In genomic region chr17:37547986-37548385, GRCh38 we compare ENCODE assay signal across 11 cellular contexts.
"Had no signal": no experiment of that assay in that cellular context is flagged by ENCODE, and none has a peak within 500 bp of the region (broad histone marks: within the 10 kb centered on the region; RNA-seq: fewer than 3 reads in every experiment).

No MANE protein-coding gene starts in this region.

- H3K27me3 Mint-ChIP-seq: activated CD4-positive, alpha-beta T cell treated with anti-CD3 and anti-CD28 coated beads, Interleukin-2, amount 10 ng/mL, durations not matched to agents 24 days and 14 days had no signal

- H3K9me3 ChIP-seq: esophagus squamous epithelium, stomach, thoracic aorta had no signal

- H3K4me3 ChIP-seq: esophagus squamous epithelium, stomach, thoracic aorta had no signal

- H3K27ac ChIP-seq: esophagus squamous epithelium, stomach, thoracic aorta had no signal

- H3K9me3 Mint-ChIP-seq: activated CD4-positive, alpha-beta T cell treated with anti-CD3 and anti-CD28 coated beads, Interleukin-2, amount 10 ng/mL, durations not matched to agents 24 days and 14 days; activated T-helper 1 cell treated with anti-CD3 and anti-CD28 coated beads, Interleukin-12 subunit alpha, Interleukin-12 subunit beta, Interleukin-2, Interleukin-4 antibody, amounts not matched to agents 30 ng/mL and 10 ng/mL and 1 ng/mL, durations not matched to agents 14 hours and 24 hours and 36 hours had no signal

- H3K27me3 ChIP-seq: esophagus squamous epithelium, stomach had no signal

- DNase-seq: activated CD4-positive, alpha-beta T cell treated with anti-CD3 and anti-CD28 coated beads, Interleukin-2, amount 10 ng/mL, durations not matched to agents 24 days and 14 days; activated naive CD4-positive, alpha-beta T cell treated with Interleukin-2 at 50 U/mL for 16 hours; anterior cingulate cortex; esophagus squamous epithelium; foreskin fibroblast; left cardiac atrium; stimulated activated CD4-positive, alpha-beta T cell treated with anti-CD3 and anti-CD28 coated beads, Interleukin-4, amount 100 ng/mL, for 1 hour; stimulated activated CD8-positive, alpha-beta memory T cell treated with anti-CD3 and anti-CD28 coated beads, Interleukin-4, amount 100 ng/mL, for 48 hours; stomach had no signal

- H3K4me3 Mint-ChIP-seq: activated CD4-positive, alpha-beta T cell treated with anti-CD3 and anti-CD28 coated beads, Interleukin-2, amount 10 ng/mL, durations not matched to agents 24 days and 14 days; activated T-helper 1 cell treated with anti-CD3 and anti-CD28 coated beads, Interleukin-12 subunit alpha, Interleukin-12 subunit beta, Interleukin-2, Interleukin-4 antibody, amounts not matched to agents 30 ng/mL and 10 ng/mL and 1 ng/mL, durations not matched to agents 14 hours and 24 hours and 36 hours had no signal

- H3K27ac Mint-ChIP-seq: activated CD4-positive, alpha-beta T cell treated with anti-CD3 and anti-CD28 coated beads, Interleukin-2, amount 10 ng/mL, durations not matched to agents 24 days and 14 days; activated T-helper 1 cell treated with anti-CD3 and anti-CD28 coated beads, Interleukin-12 subunit alpha, Interleukin-12 subunit beta, Interleukin-2, Interleukin-4 antibody, amounts not matched to agents 30 ng/mL and 10 ng/mL and 1 ng/mL, durations not matched to agents 14 hours and 24 hours and 36 hours had no signal

- ATAC-seq: left cardiac atrium had no signal
